13 cellular contexts compared by ENCODE assay signal in the genomic region with DNA sequence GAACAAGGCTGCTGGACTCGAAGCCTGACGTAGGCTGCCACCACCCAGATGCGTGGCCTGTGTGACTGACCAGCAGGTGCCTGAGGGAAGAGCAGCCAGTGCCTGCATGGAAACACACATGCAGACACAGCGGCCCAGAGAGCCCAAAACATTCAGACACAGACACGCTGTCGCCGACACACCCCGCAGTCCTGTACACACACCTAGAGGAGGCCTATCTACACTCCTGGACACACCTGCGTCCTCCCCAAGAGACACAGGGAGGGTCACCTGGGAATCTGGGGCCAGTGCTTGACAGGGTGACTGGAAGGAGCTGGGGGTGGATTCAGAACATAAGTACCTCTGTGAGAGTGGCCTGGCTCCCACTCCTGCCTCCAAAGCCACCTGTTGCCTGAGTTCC. TPM values are rescaled to one million over a fixed set of nuclear protein-coding genes. Genes with fewer than 3 reads are reported as not detected.
DNase-seq lines count a peak whose midpoint lies in the region; ATAC-seq and TF ChIP-seq lines count a peak whose summit lies in the region.
"Had no signal": no experiment of that assay in that cellular context is flagged by ENCODE, and none has a peak within 500 bp of the region (broad histone marks: within the 10 kb centered on the region; RNA-seq: fewer than 3 reads in every experiment).

No MANE protein-coding gene starts in this region.

- peak overlapping the region; percentile 89 to 93 for H3K4me3 Mint-ChIP-seq in activated T-cell treated with anti-CD3 and anti-CD28 coated beads, Interleukin-2, amount 50 U/mL, for 72 hours
- no peak overlapping the region for H3K4me3 Mint-ChIP-seq in WTC11

- H3K4me1 Mint-ChIP-seq in activated T-cell treated with anti-CD3 and anti-CD28 coated beads, Interleukin-2, amount 50 U/mL, for 72 hours (ENCODE audit: low read depth): peaks cover 27% of the 10 kb centered on the region
- peaks cover 65% of the 10 kb centered on the region for H3K4me1 Mint-ChIP-seq in WTC11

- DNase-seq in activated T-cell treated with anti-CD3 and anti-CD28 coated beads, Interleukin-2, amount 50 U/mL, for 72 hours: peak in 1 of 2 donors; percentile 33
- DNase-seq in activated T-cell treated with anti-CD3 and anti-CD28 coated beads for 4 hours (no peak), WTC11 (ENCODE audit: low spot score) (peak; percentile 4), AG20443 (ENCODE audit: low spot score) (no peak)
- DNase-seq: brain microvascular endothelial cell, left lung, NCI-H2171 treated with DMSO at 0.1 percent for 48 hours, SHP77 had no signal

- CTCF ChIA-PET in WTC11 (lab: Charles Lee): interaction anchor here (0.9 to 1.1 kb wide), 2 partner anchors 9 to 27 kb away, joined by 3 read pairs; no protein-coding TSS in a partner anchor

- POLR2A ChIA-PET in WTC11 (lab: Charles Lee): no interaction called here

- H3K9me3 ChIP-seq in liver (ENCODE audit: control insufficient read depth in 4 of 4, low read length in 3 of 4) (no peaks in the 10 kb centered on the region), thymus (ENCODE audit: control insufficient read depth) (no peaks in the 10 kb centered on the region)
- H3K9me3 ChIP-seq: left lung had no signal

- peak overlapping the region in 1 of 2 donors; percentile 32 for H3K9ac ChIP-seq in liver (ENCODE audit: low read depth in 1 of 2, low read length in 2 of 2)

- H3K36me3 Mint-ChIP-seq in activated T-cell treated with anti-CD3 and anti-CD28 coated beads, Interleukin-2, amount 50 U/mL, for 72 hours (ENCODE audit: insufficient read depth in 2 of 2): peaks cover 33 to 39% of the 10 kb centered on the region in 2 donors
- no peaks in the 10 kb centered on the region for H3K36me3 Mint-ChIP-seq in WTC11

- WGBS in liver: 90% methylated on average over 9 of the region's 9 CpGs
- WGBS in thymus: 61% methylated on average over 9 of the region's 9 CpGs

- H3K27me3 Mint-ChIP-seq in activated T-cell treated with anti-CD3 and anti-CD28 coated beads, Interleukin-2, amount 50 U/mL, for 72 hours (ENCODE audit: low read depth): no peaks in the 10 kb centered on the region
- H3K27me3 Mint-ChIP-seq in WTC11 (ENCODE audit: low read depth): no peaks in the 10 kb centered on the region

- H3K27ac Mint-ChIP-seq in activated T-cell treated with anti-CD3 and anti-CD28 coated beads, Interleukin-2, amount 50 U/mL, for 72 hours: peak overlapping the region; percentile 99
- H3K27ac Mint-ChIP-seq in WTC11: no peak overlapping the region

- H3K36me3 ChIP-seq in liver (ENCODE audit: control insufficient read depth in 4 of 4, insufficient read depth in 3 of 4, low read depth in 1 of 4, low read length in 3 of 4) (no peaks in the 10 kb centered on the region), thymus (ENCODE audit: control insufficient read depth, insufficient read depth) (peaks cover 20% of the 10 kb centered on the region)
- H3K36me3 ChIP-seq: brain microvascular endothelial cell had no signal

- TF ChIP-seq RAD21 in liver (IDR thresholded peaks at IDR 0.05): no peak

- H3K27me3 ChIP-seq in liver (ENCODE audit: control insufficient read depth in 4 of 4, insufficient read depth in 4 of 4, low read length in 3 of 4) (no peaks in the 10 kb centered on the region), thymus (ENCODE audit: control insufficient read depth, insufficient read depth) (no peaks in the 10 kb centered on the region)
- H3K27me3 ChIP-seq: brain microvascular endothelial cell had no signal

- ATAC-seq in activated T-cell treated with anti-CD3 and anti-CD28 coated beads, Interleukin-2, amount 50 U/mL, for 72 hours (replicated peaks in 1 of 2): no peak
- ATAC-seq in WTC11 (no peak), GM21367 (IDR thresholded peaks at IDR 0.05; ENCODE audit: unreplicated experiment) (no peak), GM18870 (IDR thresholded peaks at IDR 0.05; ENCODE audit: unreplicated experiment) (no peak)
- ATAC-seq: left lung had no signal

- no peaks in the 10 kb centered on the region for H3K9me3 Mint-ChIP-seq in activated T-cell treated with anti-CD3 and anti-CD28 coated beads, Interleukin-2, amount 50 U/mL, for 72 hours
- no peaks in the 10 kb centered on the region for H3K9me3 Mint-ChIP-seq in WTC11

- H3K4me3 ChIP-seq in liver (ENCODE audit: low read depth in 1 of 3, low read length in 3 of 3) (no peak overlapping the region), thymus (ENCODE audit: low read length) (peak overlapping the region; percentile 84)

- H3K27ac ChIP-seq in liver (ENCODE audit: low read depth in 1 of 2, low read length in 2 of 2) (peak overlapping the region; percentile 69 to 85), thymus (ENCODE audit: low read depth) (peak overlapping the region; percentile 99)
- H3K27ac ChIP-seq: brain microvascular endothelial cell had no signal

- H3K4me1 ChIP-seq in liver (ENCODE audit: control insufficient read depth in 4 of 4, insufficient read depth in 4 of 4, low read length in 3 of 4) (peaks cover 0 to 3% (median 0%) of the 10 kb centered on the region in 4 donors), thymus (ENCODE audit: control insufficient read depth, insufficient read depth, low read length) (peaks cover 10% of the 10 kb centered on the region)

- TF ChIP-seq CTCF in WTC11 (IDR thresholded peaks at IDR 0.05) (no peak), liver (IDR thresholded peaks at IDR 0.05; ENCODE audit: low read depth, low read length, missing input control) (no peak)

TF ChIP-seq in WTC11, 78 proteins besides CTCF, POLR2A, EP300 and RAD21 (continues in another document):
- TF ChIP-seq, protein P1, sequence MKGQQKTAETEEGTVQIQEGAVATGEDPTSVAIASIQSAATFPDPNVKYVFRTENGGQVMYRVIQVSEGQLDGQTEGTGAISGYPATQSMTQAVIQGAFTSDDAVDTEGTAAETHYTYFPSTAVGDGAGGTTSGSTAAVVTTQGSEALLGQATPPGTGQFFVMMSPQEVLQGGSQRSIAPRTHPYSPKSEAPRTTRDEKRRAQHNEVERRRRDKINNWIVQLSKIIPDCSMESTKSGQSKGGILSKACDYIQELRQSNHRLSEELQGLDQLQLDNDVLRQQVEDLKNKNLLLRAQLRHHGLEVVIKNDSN (CRISPR knock-in tag; IDR thresholded peaks at IDR 0.05): no peak
- TF ChIP-seq ZNF317 (CRISPR knock-in tag; IDR thresholded peaks at IDR 0.05; ENCODE audit: borderline replicate concordance, low read depth) (no peak), FOXP1 (CRISPR knock-in tag; IDR thresholded peaks at IDR 0.05; ENCODE audit: borderline replicate concordance) (no peak), KAT7 (CRISPR knock-in tag; IDR thresholded peaks at IDR 0.05; ENCODE audit: borderline replicate concordance) (no peak), NFYB (CRISPR knock-in tag; conservative IDR thresholded peaks at IDR 0.05; ENCODE audit: low read depth) (no peak)

TF ChIP-seq in liver, 16 proteins besides CTCF, POLR2A, EP300 and RAD21 (continues in another document):
- TF ChIP-seq HNF4A (conservative IDR thresholded peaks at IDR 0.05) (no peak), SP1 (IDR thresholded peaks at IDR 0.05) (no peak), YY1 (IDR thresholded peaks at IDR 0.05) (no peak), JUND (IDR thresholded peaks at IDR 0.05) (no peak), HNF4G (IDR thresholded peaks at IDR 0.05) (no peak), FOXA2 (IDR thresholded peaks at IDR 0.05) (no peak), FOXA1 (IDR thresholded peaks at IDR 0.05) (no peak), NR2F2 (IDR thresholded peaks at IDR 0.05) (no peak), RXRA (IDR thresholded peaks at IDR 0.05) (no peak), GABPA (IDR thresholded peaks at IDR 0.05 in 1 of 2, conservative IDR thresholded peaks at IDR 0.05 in 1 of 2) (no peak), EGR1 (IDR thresholded peaks at IDR 0.05; ENCODE audit: low read depth in 2 of 2) (no peak), TAF1 (conservative IDR thresholded peaks at IDR 0.05) (no peak)
- TF ChIP-seq, protein P2, sequence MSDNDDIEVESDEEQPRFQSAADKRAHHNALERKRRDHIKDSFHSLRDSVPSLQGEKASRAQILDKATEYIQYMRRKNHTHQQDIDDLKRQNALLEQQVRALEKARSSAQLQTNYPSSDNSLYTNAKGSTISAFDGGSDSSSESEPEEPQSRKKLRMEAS (IDR thresholded peaks at IDR 0.05): no peak
- TF ChIP-seq, protein P3, sequence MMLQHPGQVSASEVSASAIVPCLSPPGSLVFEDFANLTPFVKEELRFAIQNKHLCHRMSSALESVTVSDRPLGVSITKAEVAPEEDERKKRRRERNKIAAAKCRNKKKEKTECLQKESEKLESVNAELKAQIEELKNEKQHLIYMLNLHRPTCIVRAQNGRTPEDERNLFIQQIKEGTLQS (IDR thresholded peaks at IDR 0.05): no peak
- TF ChIP-seq, protein P4, sequence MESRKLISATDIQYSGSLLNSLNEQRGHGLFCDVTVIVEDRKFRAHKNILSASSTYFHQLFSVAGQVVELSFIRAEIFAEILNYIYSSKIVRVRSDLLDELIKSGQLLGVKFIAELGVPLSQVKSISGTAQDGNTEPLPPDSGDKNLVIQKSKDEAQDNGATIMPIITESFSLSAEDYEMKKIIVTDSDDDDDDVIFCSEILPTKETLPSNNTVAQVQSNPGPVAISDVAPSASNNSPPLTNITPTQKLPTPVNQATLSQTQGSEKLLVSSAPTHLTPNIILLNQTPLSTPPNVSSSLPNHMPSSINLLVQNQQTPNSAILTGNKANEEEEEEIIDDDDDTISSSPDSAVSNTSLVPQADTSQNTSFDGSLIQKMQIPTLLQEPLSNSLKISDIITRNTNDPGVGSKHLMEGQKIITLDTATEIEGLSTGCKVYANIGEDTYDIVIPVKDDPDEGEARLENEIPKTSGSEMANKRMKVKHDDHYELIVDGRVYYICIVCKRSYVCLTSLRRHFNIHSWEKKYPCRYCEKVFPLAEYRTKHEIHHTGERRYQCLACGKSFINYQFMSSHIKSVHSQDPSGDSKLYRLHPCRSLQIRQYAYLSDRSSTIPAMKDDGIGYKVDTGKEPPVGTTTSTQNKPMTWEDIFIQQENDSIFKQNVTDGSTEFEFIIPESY (IDR thresholded peaks at IDR 0.05): no peak

RNA-seq across cellular contexts. Expression of a gene that starts 6.1 kb away (rescaled TPM):
- total RNA-seq in activated T-cell treated with anti-CD3 and anti-CD28 coated beads, Interleukin-2, amount 50 U/mL, for 72 hours: 10 to 100 TPM; 42.3 to 55.3 TPM
- 10.9 to 19.0 TPM (median 16.4 TPM) in 3 replicates for total RNA-seq in WTC11 (2021)
- 1 to 10 TPM; 2.0 to 4.6 TPM for total RNA-seq in liver
- 1 to 10 TPM; 1.5 to 3.1 TPM for polyA plus RNA-seq in liver
- 45.2 TPM for polyA plus RNA-seq in thymus

RNA-seq across cellular contexts. Expression of a gene that starts 17.3 kb away (rescaled TPM):
- total RNA-seq in activated T-cell treated with anti-CD3 and anti-CD28 coated beads, Interleukin-2, amount 50 U/mL, for 72 hours: 100 to 1,000 TPM; 101 to 110 TPM
- total RNA-seq in WTC11 (2021): 85.5 to 91.1 TPM (median 89.3 TPM) in 3 replicates
- 10 to 100 TPM; 23.3 to 48.1 TPM for total RNA-seq in liver
- 10 to 100 TPM; 32.8 to 59.1 TPM for polyA plus RNA-seq in liver
- 103 TPM for polyA plus RNA-seq in thymus

RNA-seq across cellular contexts. Expression of a gene that starts 53.9 kb away (rescaled TPM):
- under 1 TPM in 1 of 2 donors, not detected in 1; 0.09 TPM for total RNA-seq in activated T-cell treated with anti-CD3 and anti-CD28 coated beads, Interleukin-2, amount 50 U/mL, for 72 hours
- not detected in 3 replicates for total RNA-seq in WTC11 (2021)
- total RNA-seq in liver: 100 to 1,000 TPM in 1 of 2 donors, under 1 TPM in 1; 0.17 to 221 TPM
- under 1 TPM; 0.14 to 0.87 TPM for polyA plus RNA-seq in liver
- 5.6 TPM for polyA plus RNA-seq in thymus
- total RNA-seq: HT-29 had no signal
